8 cellular contexts compared by ENCODE assay signal in the genomic region with DNA sequence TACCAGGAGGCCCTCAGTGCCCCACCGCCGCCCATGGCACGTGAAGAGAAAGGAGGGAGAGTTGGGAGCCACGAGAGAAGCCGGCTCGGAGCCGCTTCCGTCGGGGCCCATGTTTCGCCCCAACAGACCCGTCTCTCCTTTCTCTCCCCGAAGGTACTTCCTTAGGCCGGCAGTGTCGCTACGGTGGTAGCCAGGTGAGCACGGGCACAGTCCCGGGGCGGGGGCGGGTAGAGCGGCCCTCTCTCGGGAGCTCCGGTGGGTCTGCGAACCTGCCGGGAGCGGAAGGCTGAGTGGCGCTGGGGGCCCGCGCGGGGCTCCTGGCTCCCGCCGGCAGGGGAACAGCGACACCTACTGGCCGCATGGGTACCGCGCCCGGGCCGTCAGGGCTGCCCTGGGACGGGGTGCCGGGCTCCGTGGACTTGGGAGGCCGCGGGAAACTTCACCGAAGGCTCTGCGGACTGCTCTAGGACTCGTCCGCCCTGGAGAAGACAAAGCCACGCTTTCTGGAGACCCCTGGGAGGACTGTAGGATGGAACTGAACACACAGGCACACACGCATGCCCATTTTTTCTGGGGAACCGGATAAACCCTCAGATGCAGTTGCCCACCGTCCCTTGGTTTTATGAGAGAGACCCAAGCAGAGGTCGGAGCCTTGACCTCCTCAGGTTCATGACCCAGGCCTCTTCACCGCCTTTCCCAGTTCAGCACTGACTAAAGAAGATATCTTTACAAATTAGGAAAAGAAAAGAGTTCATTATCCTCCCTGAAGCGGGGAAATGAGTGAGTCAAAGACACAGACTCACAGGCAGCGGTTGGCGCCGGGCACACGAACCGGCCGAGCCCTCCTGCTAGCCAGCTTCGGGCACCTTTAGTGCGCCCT.
DNase-seq lines count a peak whose midpoint lies in the region; ATAC-seq and TF ChIP-seq lines count a peak whose summit lies in the region.

No MANE protein-coding gene starts in this region.

- peak; percentile 72 for DNase-seq in Caki2 (ENCODE audit: low read depth)
- DNase-seq in HL-60 (ENCODE audit: low read depth in 1 of 2, low spot score in 1 of 2), result peak in 1 of 2 experiments; percentile 23
- no peak for DNase-seq in RWPE2 (ENCODE audit: low spot score)
- DNase-seq in activated effector memory CD4-positive, alpha-beta T cell treated with anti-CD3 and anti-CD28 coated beads, Interleukin-2, amount 50 U/mL, for 16 hours, result peak; percentile 92
- DNase-seq in globus pallidus (ENCODE audit: low spot score), result peak; percentile 85
- DNase-seq in osteocyte (ENCODE audit: extremely low spot score, unreplicated experiment), result no peak

- H3K4me1 ChIP-seq in RWPE2 (ENCODE audit: insufficient read depth, poor library complexity, severe bottlenecking) (no peaks in the 10 kb centered on the region), thymus (ENCODE audit: control insufficient read depth, insufficient read depth, low read length) (peaks cover 2% of the 10 kb centered on the region)

- H3K4me3 Mint-ChIP-seq in osteocyte (ENCODE audit: unreplicated experiment), result peak overlapping the region; percentile 14

- no peaks in the 10 kb centered on the region for H3K36me3 Mint-ChIP-seq in osteocyte (ENCODE audit: unreplicated experiment)

- H3K27me3 ChIP-seq in HL-60 (ENCODE audit: insufficient read depth, poor library complexity, severe bottlenecking), result peaks cover 19% of the 10 kb centered on the region
- H3K27me3 ChIP-seq in RWPE2 (ENCODE audit: insufficient read depth, poor library complexity, severe bottlenecking), result peaks cover 99% of the 10 kb centered on the region
- peaks cover 80% of the 10 kb centered on the region for H3K27me3 ChIP-seq in thymus (ENCODE audit: control insufficient read depth, insufficient read depth)

- no peaks in the 10 kb centered on the region for H3K9me3 Mint-ChIP-seq in osteocyte (ENCODE audit: unreplicated experiment)

- H3K4me3 ChIP-seq in HL-60 (replicated peaks; ENCODE audit: insufficient read depth, low read length) (peak overlapping the region; percentile 25), RWPE2 (ENCODE audit: severe bottlenecking) (no peak overlapping the region), thymus (ENCODE audit: low read length) (peak overlapping the region; percentile 46)

- peaks cover 90% of the 10 kb centered on the region for H3K27me3 Mint-ChIP-seq in osteocyte (ENCODE audit: unreplicated experiment)

- H3K4me1 Mint-ChIP-seq in osteocyte (ENCODE audit: unreplicated experiment), result peaks cover 21% of the 10 kb centered on the region

- 2% methylated on average over 61 of the region's 61 CpGs for WGBS in thymus

- no peaks in the 10 kb centered on the region for H3K9me3 ChIP-seq in RWPE2 (ENCODE audit: severe bottlenecking)
- no peaks in the 10 kb centered on the region for H3K9me3 ChIP-seq in thymus (ENCODE audit: control insufficient read depth)

- H3K27ac Mint-ChIP-seq in osteocyte (ENCODE audit: unreplicated experiment), result no peak overlapping the region

- H3K27ac ChIP-seq in HL-60 (replicated peaks), result no peak overlapping the region
- H3K27ac ChIP-seq in RWPE2 (ENCODE audit: poor library complexity, severe bottlenecking), result no peak overlapping the region
- no peak overlapping the region for H3K27ac ChIP-seq in thymus (ENCODE audit: low read depth)

- peak; percentile 29 for TF ChIP-seq CTCF in HL-60 (IDR thresholded peaks at IDR 0.05; ENCODE audit: insufficient read depth, low read length)
- TF ChIP-seq CTCF in RWPE2 (IDR thresholded peaks at IDR 0.05; ENCODE audit: poor library complexity, severe bottlenecking), result peak; percentile 95
- peak; percentile 98 for TF ChIP-seq CTCF in osteocyte (IDR thresholded peaks at IDR 0.05)

- ATAC-seq in GM21360 (IDR thresholded peaks at IDR 0.05; ENCODE audit: unreplicated experiment), result peak; percentile 83
- peak; percentile 78 for ATAC-seq in RWPE2 (ENCODE audit: low read depth)

- in situ Hi-C loops in Caki2 (cut with HindIII; ENCODE audit: low pct_unique_long_range_greater_than_20kb, low sequenced_read_pairs), result loop anchor here (25.0 kb wide), 1 partner anchor 543 kb away; no protein-coding TSS in a partner anchor

- H3K36me3 ChIP-seq in RWPE2 (ENCODE audit: low read depth) (no peaks in the 10 kb centered on the region), thymus (ENCODE audit: control insufficient read depth, insufficient read depth) (no peaks in the 10 kb centered on the region)

Comparison
In these comparisons a context has a peak if more than half of its experiments do, and no peak if none do; other contexts are left out.
1. DNase-seq: peak in Caki2 (single experiment), activated effector memory CD4-positive, alpha-beta T cell treated with anti-CD3 and anti-CD28 coated beads, Interleukin-2, amount 50 U/mL, for 16 hours (single experiment) and globus pallidus (single experiment); none in RWPE2 (single experiment) and osteocyte (single experiment).
2. CTCF ChIP-seq: peak in every context shown above with its lines; median percentile 98 in osteocyte; 95 in RWPE2; 29 in HL-60.